ENCODE assay signal across 8 cellular contexts in the genomic region with DNA sequence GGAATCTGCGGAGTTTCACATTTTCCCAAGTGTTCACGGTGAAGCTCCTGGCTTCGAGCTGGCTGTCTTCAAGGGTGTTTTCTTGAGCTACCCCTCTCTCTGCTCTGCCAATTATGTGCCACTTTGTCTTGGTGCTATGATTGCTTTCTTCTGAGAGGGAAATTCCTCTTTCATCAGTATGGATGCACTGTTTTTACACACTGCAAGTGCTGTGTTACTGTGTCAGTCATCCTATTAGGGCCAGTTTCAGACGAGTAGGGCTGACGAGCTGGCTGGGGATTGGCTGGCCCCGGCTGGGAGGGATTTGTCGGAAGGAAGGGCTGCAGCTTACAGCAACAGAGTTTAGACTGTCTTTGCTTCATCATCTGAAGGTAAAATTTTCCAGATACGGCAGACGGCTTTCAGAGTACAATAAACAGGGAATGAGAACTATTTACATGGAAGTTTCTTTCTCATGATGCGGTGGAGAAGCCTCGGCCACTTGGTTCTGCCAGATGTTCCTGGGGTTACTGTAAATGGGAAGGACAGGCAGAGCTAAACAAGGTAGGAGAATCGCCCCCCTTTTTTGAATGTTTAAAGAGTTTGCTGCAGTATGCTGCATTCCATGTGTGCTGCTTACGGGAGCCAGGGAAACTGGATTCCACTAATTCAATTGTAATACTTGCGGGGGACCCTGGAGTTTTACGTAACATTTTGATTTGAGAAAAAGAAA. TPM values are rescaled to one million over a fixed set of nuclear protein-coding genes. Genes with fewer than 3 reads are reported as not detected.
DNase-seq lines count a peak whose midpoint lies in the region; ATAC-seq, FAIRE-seq and TF ChIP-seq lines count a peak whose summit lies in the region.

Gene MBNL2 (plus strand): TSS at position 345 of the 712 bp plus-strand sequence. CDS start 53,903 bp downstream, outside the sequence.

- peak within 1 kb of the TSS; percentile 3 for H3K4me3 ChIP-seq in NT2/D1 (ENCODE audit: insufficient read length, low read depth)

- ATAC-seq in GM21381 (IDR thresholded peaks at IDR 0.05; ENCODE audit: unreplicated experiment): peak; percentile 90

- no peaks in the 10 kb centered on the region for H3K27me3 Mint-ChIP-seq in mesothelial cell of epicardium (ENCODE audit: low read depth)

- H3K36me3 Mint-ChIP-seq in mesothelial cell of epicardium: no peaks in the 10 kb centered on the region

- no peaks in the 10 kb centered on the region for H3K4me1 ChIP-seq in NT2/D1 (ENCODE audit: insufficient read depth, insufficient read length)

- H3K27me3 ChIP-seq in NT2/D1 (ENCODE audit: insufficient read depth, insufficient read length): peaks cover 97% of the 10 kb centered on the region

- peaks cover 50% of the 10 kb centered on the region for H3K4me1 Mint-ChIP-seq in mesothelial cell of epicardium

- FAIRE-seq in HTR-8/SVneo (lab: Jason Lieb, UNC) (peak; percentile 36), endometrium (lab: Jason Lieb, UNC) (peak; percentile 94)

- H3K9me3 ChIP-seq in NT2/D1 (ENCODE audit: insufficient read depth, low read length): no peaks in the 10 kb centered on the region

- H3K27ac Mint-ChIP-seq in mesothelial cell of epicardium: peak within 1 kb of the TSS; percentile 99

- peak within 1 kb of the TSS; percentile 84 for H3K4me3 Mint-ChIP-seq in mesothelial cell of epicardium

- DNase-seq in COLO829 (ENCODE audit: low spot score): peak; percentile 79
- peak; percentile 77 for DNase-seq in HTR-8/SVneo (ENCODE audit: insufficient read length, low spot score)
- peak; percentile 55 for DNase-seq in NT2/D1 (ENCODE audit: low read depth, low spot score)
- peak; percentile 80 for DNase-seq in activated CD8-positive, alpha-beta memory T cell treated with anti-CD3 and anti-CD28 coated beads, Interleukin-2, amount 50 U/mL, for 4 hours
- DNase-seq in mesothelial cell of epicardium (ENCODE audit: low spot score in 2 of 2, unreplicated experiment in 2 of 2): peak; percentile 68 to 86
- DNase-seq in stimulated activated CD8-positive, alpha-beta memory T cell treated with anti-CD3 and anti-CD28 coated beads, Interleukin-15, amount 100 ng/mL, for 4 hours (ENCODE audit: low read depth in 2 of 2): peak; percentile 64 to 74

- H3K9me3 Mint-ChIP-seq in mesothelial cell of epicardium: no peaks in the 10 kb centered on the region

- H3K9ac ChIP-seq in NT2/D1 (ENCODE audit: insufficient read length, low read depth): no peak within 1 kb of the TSS

- H3K36me3 ChIP-seq in NT2/D1 (ENCODE audit: insufficient read depth, insufficient read length, low read length): no peaks in the 10 kb centered on the region

- TF ChIP-seq CTCF in mesothelial cell of epicardium (IDR thresholded peaks at IDR 0.05; ENCODE audit: unreplicated experiment): no peak

RNA-seq across cellular contexts. Expression of gene MBNL2, which starts in this region (rescaled TPM):
- total RNA-seq in mesothelial cell of epicardium: 71.8 to 78.9 TPM (median 76.9 TPM) in 3 replicates

Comparison
In these comparisons a context has a peak if more than half of its experiments do, and no peak if none do; other contexts are left out.
1. Peak in every context shown above with its lines: DNase-seq, ATAC-seq and H3K4me3 ChIP-seq.